Comparison of ENCODE assay signal across 17 cellular contexts in genomic region chr20:50501970-50502745, GRCh38. TPM values are rescaled to one million over a fixed set of nuclear protein-coding genes. Genes with fewer than 3 reads are reported as not detected.
DNase-seq lines count a peak whose midpoint lies in the region; ATAC-seq and TF ChIP-seq lines count a peak whose summit lies in the region.
"Had no signal": no experiment of that assay in that cellular context is flagged by ENCODE, and none has a peak within 500 bp of the region (broad histone marks: within the 10 kb centered on the region; RNA-seq: fewer than 3 reads in every experiment).

No MANE protein-coding gene starts in this region.

- H3K36me3 ChIP-seq in heart right ventricle (no peaks in the 10 kb centered on the region), psoas muscle (ENCODE audit: insufficient read depth in 1 of 2, low read depth in 1 of 2) (no peaks in the 10 kb centered on the region), uterus (no peaks in the 10 kb centered on the region)

- H3K27ac ChIP-seq in heart right ventricle (peak overlapping the region in 7 of 10 donors; percentile 14 to 89 (median 49)), psoas muscle (peak overlapping the region; percentile 38), uterus (peak overlapping the region; percentile 69 to 80)

- TF ChIP-seq POLR2A in uterus (IDR thresholded peaks at IDR 0.05), result no peak

- H3K4me1 ChIP-seq in heart right ventricle (peaks cover 0 to 66% (median 12%) of the 10 kb centered on the region in 9 donors), psoas muscle (no peaks in the 10 kb centered on the region), uterus (peaks cover 4 to 9% of the 10 kb centered on the region in 2 donors)

- intact Hi-C loops in heart right ventricle (cut with DNase I), result loop anchor here in 4 of 10 donors (5.0 to 10.0 kb wide), 3 partner anchors 73 to 243 kb away; no protein-coding TSS in a partner anchor
- intact Hi-C loops in left ventricle myocardium superior (cut with micrococcal nuclease), result no loop called here
- intact Hi-C loops in psoas muscle (cut with DNase I), result no loop called here
- intact Hi-C loops in uterus (cut with DNase I; ENCODE audit: low total_unique reads), result no loop called here

- TF ChIP-seq CTCF in heart right ventricle (IDR thresholded peaks at IDR 0.05) (no peak), psoas muscle (IDR thresholded peaks at IDR 0.05) (no peak), uterus (IDR thresholded peaks at IDR 0.05) (no peak)

- 76 to 79% methylated on average over 12 of the region's 12 CpGs for WGBS in heart right ventricle, 2 donors
- WGBS in psoas muscle, 3 donors, result 77 to 81% (median 80%) methylated on average over 12 of the region's 12 CpGs

- H3K27me3 ChIP-seq in heart right ventricle (no peaks in the 10 kb centered on the region), psoas muscle (ENCODE audit: insufficient read depth in 3 of 3, low read length in 2 of 3) (no peaks in the 10 kb centered on the region), uterus (no peaks in the 10 kb centered on the region)

- H3K4me3 ChIP-seq in heart right ventricle, result no peak overlapping the region
- no peak overlapping the region for H3K4me3 ChIP-seq in psoas muscle
- H3K4me3 ChIP-seq in uterus, result no peak overlapping the region
- H3K4me3 ChIP-seq: A549, coronary artery, SK-N-MC had no signal

- peak in 1 of 8 donors; percentile 39 for ATAC-seq in heart right ventricle
- no peak for ATAC-seq in left ventricle myocardium superior
- peak; percentile 6 for ATAC-seq in left lobe of liver
- no peak for ATAC-seq in psoas muscle
- no peak for ATAC-seq in GM18511 (IDR thresholded peaks at IDR 0.05; ENCODE audit: unreplicated experiment)
- ATAC-seq: A549; activated CD8-positive, alpha-beta T cell treated with anti-CD3 and anti-CD28 coated beads for 36 hours had no signal

- no peaks in the 10 kb centered on the region for H3K9me3 ChIP-seq in heart right ventricle
- H3K9me3 ChIP-seq in psoas muscle, result no peaks in the 10 kb centered on the region
- H3K9me3 ChIP-seq in uterus, result no peaks in the 10 kb centered on the region
- H3K9me3 ChIP-seq: A549 had no signal

- DNase-seq in heart right ventricle (no peak), left ventricle myocardium superior (no peak), left lobe of liver (ENCODE audit: low spot score) (no peak), psoas muscle (no peak), uterus (peak in 1 of 2 donors; percentile 29), NCI-H524 (lab: John Stamatoyannopoulos, UW) (no peak)
- DNase-seq in effector CD4-positive, alpha-beta T cell, result no peak
- DNase-seq: activated CD8-positive, alpha-beta T cell treated with anti-CD3 and anti-CD28 coated beads for 36 hours; erythroblast; GDM1; Karpas-422; NCI-H1436; NCI-H446 had no signal

RNA-seq across cellular contexts. Expression of gene PTPN1, which starts 8.0 kb away (rescaled TPM):
- total RNA-seq in heart right ventricle (10 to 100 TPM; 25.2 to 40.1 (median 29.4) TPM), left ventricle myocardium superior (24.1 TPM), left lobe of liver (8.9 TPM), psoas muscle (100 to 1,000 TPM in 1 of 4 donors, 10 to 100 TPM in 3; 29.7 to 112 (median 56.3) TPM), uterus (10 to 100 TPM; 14.1 to 33.9 (median 20.2) TPM)
- polyA plus RNA-seq in heart right ventricle (10 to 100 TPM; 15.5 to 45.3 TPM), psoas muscle (100 to 1,000 TPM in 1 of 3 donors, 10 to 100 TPM in 2; 28.7 to 107 (median 46.1) TPM)
